Comparison of ENCODE assay signal across 8 cellular contexts in genomic region chr21:24375201-24375600, GRCh38.
A peak's percentile ranks its signal among the peaks of the same experiment; 100 is the strongest.
DNase-seq lines count a peak whose midpoint lies in the region; ATAC-seq, FAIRE-seq and TF ChIP-seq lines count a peak whose summit lies in the region.
"Had no signal": no experiment of that assay in that cellular context is flagged by ENCODE, and none has a peak within 500 bp of the region (broad histone marks: within the 10 kb centered on the region; RNA-seq: fewer than 3 reads in every experiment).

No MANE protein-coding gene starts in this region.

- in situ Hi-C loops in transverse colon (cut with MboI; ENCODE audit: low pct_ligation_motif_present in 1 of 4, low pct_unique_long_range_greater_than_20kb in 1 of 4, low sequenced_read_pairs in 3 of 4): no loop called here

- FAIRE-seq in HTR-8/SVneo (lab: Jason Lieb, UNC): no peak

- no peak for TF ChIP-seq CTCF in transverse colon (IDR thresholded peaks at IDR 0.05)

- no peaks in the 10 kb centered on the region for H3K36me3 ChIP-seq in transverse colon

- DNase-seq in RPMI8226: peak; percentile 7
- DNase-seq in stimulated activated CD4-positive, alpha-beta T cell treated with anti-CD3 and anti-CD28 coated beads, Interleukin-15, amount 100 ng/mL, for 24 hours: peak; percentile 42
- DNase-seq in NCI-H1105 (lab: John Stamatoyannopoulos, UW): no peak
- no peak for DNase-seq in transverse colon
- DNase-seq in HTR-8/SVneo (ENCODE audit: insufficient read length, low spot score): no peak
- DNase-seq: IMR-90 had no signal

- intact Hi-C loops in transverse colon (cut with DNase I; ENCODE audit: low total_unique reads): no loop called here

- WGBS in transverse colon (ENCODE audit: low coverage in 1 of 2), 2 donors: 59% methylated on average over 3 of the region's 3 CpGs; no CpG with 5 or more reads in 1 of the 2 donors

- H3K9me3 ChIP-seq in transverse colon: no peaks in the 10 kb centered on the region

- no peaks in the 10 kb centered on the region for H3K27me3 ChIP-seq in transverse colon

- TF ChIP-seq EP300 in transverse colon (IDR thresholded peaks at IDR 0.05; ENCODE audit: low read depth): no peak

- H3K4me3 ChIP-seq in transverse colon: no peak overlapping the region

- ATAC-seq in GM18907 (IDR thresholded peaks at IDR 0.05; ENCODE audit: unreplicated experiment) (peak; percentile 71), HG02642 (IDR thresholded peaks at IDR 0.05; ENCODE audit: poor library complexity, unreplicated experiment) (peak; percentile 75)

- H3K27ac ChIP-seq in transverse colon: no peak overlapping the region

- no peak for TF ChIP-seq POLR2A in transverse colon (IDR thresholded peaks at IDR 0.05)

- no peaks in the 10 kb centered on the region for H3K4me1 ChIP-seq in transverse colon

Comparison
In these comparisons a context has a peak if more than half of its experiments do, and no peak if none do; other contexts are left out.
1. DNase-seq: peak in RPMI8226 (single experiment) and stimulated activated CD4-positive, alpha-beta T cell treated with anti-CD3 and anti-CD28 coated beads, Interleukin-15, amount 100 ng/mL, for 24 hours (single experiment); none in NCI-H1105 (single experiment), transverse colon (single experiment) and HTR-8/SVneo (single experiment).